17 cellular contexts compared by ENCODE assay signal in genomic region chr10:80436459-80437098, GRCh38.
"Had no signal": no experiment of that assay in that cellular context is flagged by ENCODE, and none has a peak within 500 bp of the region (broad histone marks: within the 10 kb centered on the region; RNA-seq: fewer than 3 reads in every experiment).

No MANE protein-coding gene starts in this region.

- H3K9me3 ChIP-seq: lower lobe of right lung, prostate gland, testis, upper lobe of right lung had no signal

- ATAC-seq: left lobe of liver; lower lobe of right lung; naive thymus-derived CD4-positive, alpha-beta T cell; stimulated activated naive B cell treated with anti-CD40 and anti-IgM and Interleukin-4, amounts not matched to agents 10 μg/mL and 1 μg/mL and 100 μg/mL, for 72 hours; upper lobe of right lung had no signal

- H3K27ac ChIP-seq: dorsolateral prefrontal cortex, epithelial cell of prostate, lower lobe of right lung, testis, upper lobe of right lung had no signal

- H3K4me1 ChIP-seq: lower lobe of right lung, prostate gland, upper lobe of right lung had no signal

- H3K4me3 ChIP-seq: dorsolateral prefrontal cortex, lower lobe of right lung, prostate gland, testis, upper lobe of right lung had no signal

- H3K36me3 ChIP-seq: prostate gland had no signal

- FAIRE-seq: astrocyte, colon had no signal

- DNase-seq: activated naive CD4-positive, alpha-beta T cell treated with Interleukin-2 at 50 U/mL for 16 hours; activated naive CD8-positive, alpha-beta T cell treated with anti-CD3 and anti-CD28 coated beads for 36 hours; activated T-cell treated with anti-CD3 and anti-CD28 coated beads, Interleukin-2, amount 50 U/mL, for 48 hours; dorsolateral prefrontal cortex; lower lobe of right lung; naive thymus-derived CD4-positive, alpha-beta T cell; stimulated activated CD4-positive, alpha-beta T cell treated with anti-CD3 and anti-CD28 coated beads, Interleukin-2, amount 100 ng/mL, for 48 hours; stimulated activated CD8-positive, alpha-beta memory T cell treated with anti-CD3 and anti-CD28 coated beads, Interleukin-4, amount 100 ng/mL, for 48 hours; stimulated activated naive B cell treated with anti-CD40 and anti-IgM and Interleukin-4, amounts not matched to agents 10 μg/mL and 1 μg/mL and 100 μg/mL, for 72 hours; T-helper 1 cell; testis; upper lobe of right lung had no signal

- H3K27me3 ChIP-seq: dorsolateral prefrontal cortex, testis, upper lobe of right lung had no signal
